1 cellular context compared by ENCODE assay signal in genomic region chr6:150877928-150878327, GRCh38.
A peak's percentile ranks its signal among the peaks of the same experiment; 100 is the strongest.
TF ChIP-seq lines count a peak whose summit lies in the region.

No MANE protein-coding gene starts in this region.

TF ChIP-seq in HepG2, 621 proteins besides CTCF, POLR2A, EP300 and RAD21 (continued from another document and continues in another):
- TF ChIP-seq FOXA1 (IDR thresholded peaks at IDR 0.05) (no peak), FOXA1 (CRISPR knock-in tag; IDR thresholded peaks at IDR 0.05) (0 out of 2 replicates have a peak, but pooled peaks have one; percentile 15), PCBP2 (optimal IDR thresholded peaks at IDR 0.05; ENCODE audit: low read depth, low read length, poor library complexity, severe bottlenecking) (no peak), CEBPZ (IDR thresholded peaks at IDR 0.05; ENCODE audit: low read length) (no peak), ARID5B (CRISPR knock-in tag; IDR thresholded peaks at IDR 0.05) (peak; percentile 39; the same call in 1 of the 2 replicates), ZNF501 (CRISPR knock-in tag; IDR thresholded peaks at IDR 0.05) (no peak; the same call in 1 of the 2 replicates), ZEB1 (IDR thresholded peaks at IDR 0.05; ENCODE audit: insufficient replicate concordance, low read depth) (no peak), RFX1 (IDR thresholded peaks at IDR 0.05) (no peak), YEATS4 (CRISPR knock-in tag; IDR thresholded peaks at IDR 0.05; ENCODE audit: borderline replicate concordance) (0 out of 2 replicates have a peak, but pooled peaks have one; percentile 31), TCF12 (IDR thresholded peaks at IDR 0.05) (no peak), TCF12 (CRISPR knock-in tag; IDR thresholded peaks at IDR 0.05) (0 out of 2 replicates have a peak, but pooled peaks have one; percentile 41), NRL (CRISPR knock-in tag; IDR thresholded peaks at IDR 0.05; ENCODE audit: borderline replicate concordance) (no peak), ATF3 (CRISPR knock-in tag; IDR thresholded peaks at IDR 0.05) (no peak), GFI1 (CRISPR knock-in tag; IDR thresholded peaks at IDR 0.05; ENCODE audit: borderline replicate concordance) (no peak), GRHL1 (CRISPR knock-in tag; conservative IDR thresholded peaks at IDR 0.05) (no peak), ZBTB7B (CRISPR knock-in tag; IDR thresholded peaks at IDR 0.05) (no peak), NCOA2 (CRISPR knock-in tag; IDR thresholded peaks at IDR 0.05) (peak; percentile 47; the same call in 1 of the 2 replicates), ERF (CRISPR knock-in tag; IDR thresholded peaks at IDR 0.05) (0 out of 2 replicates have a peak, but pooled peaks have one; percentile 36), ZNF121 (CRISPR knock-in tag; IDR thresholded peaks at IDR 0.05) (no peak), ZGPAT (CRISPR knock-in tag; IDR thresholded peaks at IDR 0.05) (no peak), NR3C1 (CRISPR knock-in tag; IDR thresholded peaks at IDR 0.05) (no peak), ZNF230 (CRISPR knock-in tag; IDR thresholded peaks at IDR 0.05) (no peak), ZNF354B (CRISPR knock-in tag; IDR thresholded peaks at IDR 0.05) (no peak), GMEB1 (CRISPR knock-in tag; IDR thresholded peaks at IDR 0.05; ENCODE audit: borderline replicate concordance) (no peak), HNF4A (CRISPR knock-in tag; IDR thresholded peaks at IDR 0.05) (peak; percentile 96), ZBTB38 (CRISPR knock-in tag; IDR thresholded peaks at IDR 0.05) (no peak; the same call in 1 of the 2 replicates), CEBPG (CRISPR knock-in tag; IDR thresholded peaks at IDR 0.05) (0 out of 2 replicates have a peak, but pooled peaks have one; percentile 20), ZNF383 (CRISPR knock-in tag; IDR thresholded peaks at IDR 0.05; ENCODE audit: borderline replicate concordance) (no peak), ZNF792 (CRISPR knock-in tag; IDR thresholded peaks at IDR 0.05) (0 out of 2 replicates have a peak, but pooled peaks have one; percentile 29), ZNF30 (CRISPR knock-in tag; IDR thresholded peaks at IDR 0.05) (no peak), SNAPC4 (CRISPR knock-in tag; IDR thresholded peaks at IDR 0.05) (peak; percentile 7; the same call in 1 of the 2 replicates), ZNF34 (CRISPR knock-in tag; IDR thresholded peaks at IDR 0.05; ENCODE audit: borderline replicate concordance) (0 out of 2 replicates have a peak, but pooled peaks have one; percentile 2), GMEB2 (CRISPR knock-in tag; IDR thresholded peaks at IDR 0.05; ENCODE audit: low read depth) (no peak), ATF2 (CRISPR knock-in tag; IDR thresholded peaks at IDR 0.05) (0 out of 2 replicates have a peak, but pooled peaks have one; percentile 15), ZNF382 (CRISPR knock-in tag; IDR thresholded peaks at IDR 0.05; ENCODE audit: borderline replicate concordance) (no peak), ZMYM2 (CRISPR knock-in tag; IDR thresholded peaks at IDR 0.05) (no peak), SMC3 (IDR thresholded peaks at IDR 0.05; ENCODE audit: low read length) (peak; percentile 40; the same call in 1 of the 2 replicates), CC2D1A (CRISPR knock-in tag; IDR thresholded peaks at IDR 0.05) (0 out of 2 replicates have a peak, but pooled peaks have one; percentile 8)
